ENCODE assay signal across 9 cellular contexts in genomic region chr2:54595999-54596903, GRCh38.
A peak's percentile ranks its signal among the peaks of the same experiment; 100 is the strongest.
DNase-seq lines count a peak whose midpoint lies in the region; ATAC-seq and FAIRE-seq lines count a peak whose summit lies in the region.
"Had no signal": no experiment of that assay in that cellular context is flagged by ENCODE, and none has a peak within 500 bp of the region (broad histone marks: within the 10 kb centered on the region; RNA-seq: fewer than 3 reads in every experiment).

No MANE protein-coding gene starts in this region.

- intact Hi-C loops in activated T-helper 1 cell treated with anti-CD3 and anti-CD28 coated beads, Interleukin-12 subunit alpha, Interleukin-12 subunit beta, Interleukin-2, Interleukin-4 antibody, amounts not matched to agents 30 ng/mL and 10 ng/mL and 1 ng/mL, durations not matched to agents 14 hours and 24 hours and 36 hours (cut with micrococcal nuclease), result loop anchor here (1.0 kb wide), 2 partner anchors 21 to 37 kb away; no protein-coding TSS in a partner anchor
- intact Hi-C loops in right cardiac atrium (cut with DNase I), result no loop called here

- H3K27ac Mint-ChIP-seq in activated T-helper 1 cell treated with anti-CD3 and anti-CD28 coated beads, Interleukin-12 subunit alpha, Interleukin-12 subunit beta, Interleukin-2, Interleukin-4 antibody, amounts not matched to agents 30 ng/mL and 10 ng/mL and 1 ng/mL, durations not matched to agents 14 hours and 24 hours and 36 hours, result peak overlapping the region; percentile 99

- H3K4me1 ChIP-seq in right cardiac atrium (ENCODE audit: control insufficient read depth, insufficient read depth, low read length), result peaks cover 42% of the 10 kb centered on the region
- H3K4me1 ChIP-seq in small intestine (ENCODE audit: control insufficient read depth in 2 of 2, insufficient read depth in 1 of 2, low read depth in 1 of 2, low read length in 1 of 2), result peaks cover 22 to 26% of the 10 kb centered on the region in 2 donors

- H3K9me3 Mint-ChIP-seq in activated T-helper 1 cell treated with anti-CD3 and anti-CD28 coated beads, Interleukin-12 subunit alpha, Interleukin-12 subunit beta, Interleukin-2, Interleukin-4 antibody, amounts not matched to agents 30 ng/mL and 10 ng/mL and 1 ng/mL, durations not matched to agents 14 hours and 24 hours and 36 hours, result no peaks in the 10 kb centered on the region

- no peak overlapping the region for H3K4me3 ChIP-seq in right cardiac atrium (ENCODE audit: low read length)
- H3K4me3 ChIP-seq in small intestine (ENCODE audit: low read depth in 1 of 2, low read length in 2 of 2), result no peak overlapping the region

- 30% methylated on average over 15 of the region's 15 CpGs for WGBS in right cardiac atrium
- WGBS in small intestine, 3 donors, result 54 to 71% (median 62%) methylated on average over 15 of the region's 15 CpGs

- no peak for FAIRE-seq in small intestine (lab: Jason Lieb, UNC)

- no peaks in the 10 kb centered on the region for H3K27me3 Mint-ChIP-seq in activated T-helper 1 cell treated with anti-CD3 and anti-CD28 coated beads, Interleukin-12 subunit alpha, Interleukin-12 subunit beta, Interleukin-2, Interleukin-4 antibody, amounts not matched to agents 30 ng/mL and 10 ng/mL and 1 ng/mL, durations not matched to agents 14 hours and 24 hours and 36 hours (ENCODE audit: insufficient read depth)

- DNase-seq in KBM-7, result peak; percentile 52
- DNase-seq in activated T-helper 1 cell treated with anti-CD3 and anti-CD28 coated beads, Interleukin-12 subunit alpha, Interleukin-12 subunit beta, Interleukin-2, Interleukin-4 antibody, amounts not matched to agents 30 ng/mL and 10 ng/mL and 1 ng/mL, durations not matched to agents 14 hours and 24 hours and 36 hours (ENCODE audit: low spot score), result no peak
- DNase-seq in right cardiac atrium, result peak; percentile 64 to 74 (median 70)
- no peak for DNase-seq in small intestine
- DNase-seq in occipital lobe (lab: John Stamatoyannopoulos, UW), result no peak
- DNase-seq in GM03348 (ENCODE audit: low spot score), result no peak
- DNase-seq: stimulated activated naive CD4-positive, alpha-beta T cell treated with Interleukin-2 at 50 U/mL for 16 hours had no signal

- H3K36me3 ChIP-seq in small intestine (ENCODE audit: control insufficient read depth in 2 of 2, insufficient read depth in 2 of 2, low read length in 2 of 2), result no peaks in the 10 kb centered on the region

- H3K27me3 ChIP-seq in right cardiac atrium (ENCODE audit: control insufficient read depth, insufficient read depth), result no peaks in the 10 kb centered on the region
- H3K27me3 ChIP-seq in small intestine (ENCODE audit: control insufficient read depth in 2 of 2, insufficient read depth in 2 of 2, low read length in 2 of 2), result no peaks in the 10 kb centered on the region

- H3K4me3 Mint-ChIP-seq in activated T-helper 1 cell treated with anti-CD3 and anti-CD28 coated beads, Interleukin-12 subunit alpha, Interleukin-12 subunit beta, Interleukin-2, Interleukin-4 antibody, amounts not matched to agents 30 ng/mL and 10 ng/mL and 1 ng/mL, durations not matched to agents 14 hours and 24 hours and 36 hours, result peak overlapping the region; percentile 78

- H3K27ac ChIP-seq in right cardiac atrium (ENCODE audit: low read length) (peak overlapping the region; percentile 21), small intestine (ENCODE audit: low read depth in 1 of 2, low read length in 1 of 2) (peak overlapping the region; percentile 55 to 71)

- in situ Hi-C loops in KBM-7 (cut with MboI; ENCODE audit: low pct_unique_long_range_greater_than_20kb, low sequenced_read_pairs), result no loop called here

- H3K9me3 ChIP-seq in right cardiac atrium (ENCODE audit: control insufficient read depth, low read length) (no peaks in the 10 kb centered on the region), small intestine (ENCODE audit: control insufficient read depth, low read depth) (no peaks in the 10 kb centered on the region)

- H3K4me1 Mint-ChIP-seq in activated T-helper 1 cell treated with anti-CD3 and anti-CD28 coated beads, Interleukin-12 subunit alpha, Interleukin-12 subunit beta, Interleukin-2, Interleukin-4 antibody, amounts not matched to agents 30 ng/mL and 10 ng/mL and 1 ng/mL, durations not matched to agents 14 hours and 24 hours and 36 hours (ENCODE audit: low read depth), result peaks cover 76% of the 10 kb centered on the region

- H3K36me3 Mint-ChIP-seq in activated T-helper 1 cell treated with anti-CD3 and anti-CD28 coated beads, Interleukin-12 subunit alpha, Interleukin-12 subunit beta, Interleukin-2, Interleukin-4 antibody, amounts not matched to agents 30 ng/mL and 10 ng/mL and 1 ng/mL, durations not matched to agents 14 hours and 24 hours and 36 hours (ENCODE audit: low read depth), result peaks cover 41% of the 10 kb centered on the region

- ATAC-seq in right cardiac atrium (peak; percentile 68 to 85), HG02623 (IDR thresholded peaks at IDR 0.05; ENCODE audit: unreplicated experiment) (no peak), HG02588 (IDR thresholded peaks at IDR 0.05; ENCODE audit: unreplicated experiment) (no peak)

Comparison
In these comparisons a context has a peak if more than half of its experiments do, and no peak if none do; other contexts are left out.
1. DNase-seq: peak in KBM-7 (single experiment) and right cardiac atrium (3 of 3); none in activated T-helper 1 cell treated with anti-CD3 and anti-CD28 coated beads, Interleukin-12 subunit alpha, Interleukin-12 subunit beta, Interleukin-2, Interleukin-4 antibody, amounts not matched to agents 30 ng/mL and 10 ng/mL and 1 ng/mL, durations not matched to agents 14 hours and 24 hours and 36 hours (single experiment), small intestine (single experiment), occipital lobe (single experiment) and GM03348 (single experiment).
2. ATAC-seq: peak in right cardiac atrium (2 of 2); none in HG02623 (single experiment) and HG02588 (single experiment).